1 cellular context compared by ENCODE assay signal in the genomic region with DNA sequence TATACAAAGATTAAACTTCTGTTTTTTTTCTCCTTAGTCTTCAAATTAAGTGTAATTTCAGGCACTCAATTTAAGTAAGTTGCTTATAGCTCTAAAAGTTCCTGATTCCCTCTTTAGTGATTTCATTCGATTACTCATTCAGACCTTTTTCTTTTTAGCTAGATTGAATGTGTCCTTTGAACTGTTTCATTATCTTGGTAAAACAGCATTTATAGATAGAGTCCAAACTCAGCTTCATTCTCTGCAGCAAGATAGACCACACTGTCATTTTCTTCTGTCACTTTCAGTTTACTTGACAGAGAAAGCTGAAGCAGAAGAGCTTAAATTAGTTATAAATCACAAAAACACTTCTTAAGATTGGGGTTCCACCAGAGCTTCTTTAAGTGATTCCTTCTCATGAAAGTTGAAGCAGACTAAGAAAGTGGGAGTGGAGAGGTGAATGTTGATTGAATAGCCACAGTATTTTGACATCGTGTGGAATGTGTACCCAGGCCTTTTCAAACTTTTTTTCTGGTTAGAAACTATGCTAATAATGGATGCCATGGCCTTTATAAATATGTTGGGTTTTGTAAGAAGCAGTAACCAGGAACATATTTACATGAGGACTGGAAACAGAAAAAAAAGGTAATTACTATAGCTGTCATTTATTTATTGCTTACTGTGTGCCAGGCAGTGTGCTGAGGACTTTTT.
TF ChIP-seq lines count a peak whose summit lies in the region.

No MANE protein-coding gene starts in this region.

TF ChIP-seq in IMR-90, 13 proteins besides CTCF, POLR2A, EP300 and RAD21 (continued from another document):
- TF ChIP-seq, protein P1, sequence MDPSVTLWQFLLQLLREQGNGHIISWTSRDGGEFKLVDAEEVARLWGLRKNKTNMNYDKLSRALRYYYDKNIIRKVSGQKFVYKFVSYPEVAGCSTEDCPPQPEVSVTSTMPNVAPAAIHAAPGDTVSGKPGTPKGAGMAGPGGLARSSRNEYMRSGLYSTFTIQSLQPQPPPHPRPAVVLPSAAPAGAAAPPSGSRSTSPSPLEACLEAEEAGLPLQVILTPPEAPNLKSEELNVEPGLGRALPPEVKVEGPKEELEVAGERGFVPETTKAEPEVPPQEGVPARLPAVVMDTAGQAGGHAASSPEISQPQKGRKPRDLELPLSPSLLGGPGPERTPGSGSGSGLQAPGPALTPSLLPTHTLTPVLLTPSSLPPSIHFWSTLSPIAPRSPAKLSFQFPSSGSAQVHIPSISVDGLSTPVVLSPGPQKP (IDR thresholded peaks at IDR 0.05; ENCODE audit: borderline replicate concordance, low read depth, low read length) = no peak
- TF ChIP-seq MAZ (IDR thresholded peaks at IDR 0.05; ENCODE audit: borderline replicate concordance, low read depth, low read length) = no peak
